Comparison of ENCODE assay signal across 8 cellular contexts in the genomic region with DNA sequence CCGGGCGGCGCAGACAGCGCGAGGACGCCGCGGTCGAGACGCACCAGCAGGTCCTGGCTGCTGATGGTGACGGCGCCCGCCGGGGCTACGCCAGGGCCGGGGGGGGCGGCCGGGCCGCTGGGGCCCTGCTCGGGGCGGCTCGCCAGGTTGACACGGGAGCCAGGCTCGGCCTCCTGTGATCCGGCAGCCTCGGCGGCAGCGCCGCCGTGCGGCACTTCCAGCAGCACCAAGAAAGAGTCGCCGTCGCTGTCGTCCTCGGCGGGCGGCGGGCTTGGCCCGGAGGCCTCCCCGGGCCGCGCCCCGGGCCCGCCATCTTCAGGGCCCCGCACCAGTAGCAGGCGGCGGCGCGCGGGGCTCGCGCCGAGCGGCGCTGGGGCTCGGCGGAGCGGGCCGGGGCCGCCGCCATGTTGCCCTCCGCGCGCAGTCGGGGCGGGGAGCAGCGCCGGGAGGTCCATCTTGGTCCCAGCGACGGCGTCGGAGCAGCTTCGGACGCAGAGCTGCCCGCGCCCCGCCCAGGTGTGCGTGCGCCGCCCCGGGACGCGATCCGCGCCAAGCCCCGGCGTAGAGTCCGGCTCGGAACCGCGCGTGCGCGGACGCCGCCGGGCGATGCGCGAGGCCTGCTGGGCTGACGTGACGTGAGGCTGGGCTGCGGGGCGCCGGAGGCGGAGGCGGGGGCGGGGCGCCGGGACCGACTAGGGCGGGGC.
DNase-seq lines count a peak whose midpoint lies in the region; ATAC-seq and TF ChIP-seq lines count a peak whose summit lies in the region.

TSS of gene ZXDC (minus strand) at position 481 of the 704 bp plus-strand sequence. CDS start at position 455, 26 bp downstream.

- ATAC-seq in GM18868 (IDR thresholded peaks at IDR 0.05; ENCODE audit: unreplicated experiment) (peak; percentile 81), HG03103 (IDR thresholded peaks at IDR 0.05; ENCODE audit: low read depth, unreplicated experiment) (peak; percentile 72)

- H3K4me1 ChIP-seq in iPS-20b (ENCODE audit: insufficient read depth, low read length): peaks cover 8% of the 10 kb centered on the region

- H3K27ac ChIP-seq in VCaP: peak within 1 kb of the TSS; percentile 97
- H3K27ac ChIP-seq in iPS-20b (ENCODE audit: low read length): no peak within 1 kb of the TSS
- H3K27ac ChIP-seq in skin epidermis: peak within 1 kb of the TSS; percentile 75 to 92 (median 87)

- DNase-seq in AG04449 (ENCODE audit: low read depth, low spot score) (peak; percentile 24), NCI-H2196 (lab: John Stamatoyannopoulos, UW; ENCODE audit: unreplicated experiment) (peak; percentile 99), T47D (ENCODE audit: low read depth in 1 of 2, low spot score in 1 of 2) (peak; percentile 97 to 99)

- peak within 1 kb of the TSS; percentile 81; the same call in 1 of the 2 replicates for H3K9ac ChIP-seq in iPS-20b (ENCODE audit: low read depth, low read length)

- H3K27me3 ChIP-seq in iPS-20b (ENCODE audit: insufficient read depth, low read length): no peaks in the 10 kb centered on the region

- H3K9me3 ChIP-seq in iPS-20b (ENCODE audit: insufficient read depth, low read depth, low read length): no peaks in the 10 kb centered on the region

- peak within 1 kb of the TSS; percentile 81 for H3K4me3 ChIP-seq in AG04449 (ENCODE audit: low read depth, low read length)
- H3K4me3 ChIP-seq in iPS-20b (ENCODE audit: low read length): peak within 1 kb of the TSS; percentile 88
- peak within 1 kb of the TSS; percentile 52 to 78 (median 66) for H3K4me3 ChIP-seq in skin epidermis

- peaks cover 29% of the 10 kb centered on the region for H3K36me3 ChIP-seq in iPS-20b (ENCODE audit: insufficient read depth, low read depth, low read length)

- peak; percentile 64 for TF ChIP-seq CTCF in AG04449 (IDR thresholded peaks at IDR 0.05; ENCODE audit: insufficient read depth, low read length, missing control alignments)
- TF ChIP-seq CTCF in VCaP (conservative IDR thresholded peaks at IDR 0.05): peak; percentile 73

- in situ Hi-C loops in T47D (cut with HindIII; ENCODE audit: low pct_unique_long_range_greater_than_20kb, low sequenced_read_pairs): no loop called here

- POLR2A ChIA-PET in AG04449 (lab: Yijun Ruan, JAX): interaction anchor here (0.6 kb wide), 1 partner anchor 147 kb away, joined by 3 read pairs; no protein-coding TSS in a partner anchor

- CTCF ChIA-PET in AG04449 (lab: Yijun Ruan, JAX): interaction anchor here (0.6 to 2.4 kb wide), 9 partner anchors 23 to 1069 kb away, joined by 3 to 7 read pairs (median 3); no protein-coding TSS in a partner anchor

Comparison
In these comparisons a context has a peak if more than half of its experiments do, and no peak if none do; other contexts are left out.
1. DNase-seq: peak in every context shown above with its lines; median percentile 99 in NCI-H2196; 98 in T47D; 24 in AG04449.